ENCODE assay signal across 32 cellular contexts in genomic region chr9:28820741-28821140, GRCh38.
A peak's percentile ranks its signal among the peaks of the same experiment; 100 is the strongest.
DNase-seq lines count a peak whose midpoint lies in the region; ATAC-seq and TF ChIP-seq lines count a peak whose summit lies in the region.
"Had no signal": no experiment of that assay in that cellular context is flagged by ENCODE, and none has a peak within 500 bp of the region (broad histone marks: within the 10 kb centered on the region; RNA-seq: fewer than 3 reads in every experiment).

No MANE protein-coding gene starts in this region.

- H3K36me3 Mint-ChIP-seq in GM23338 (ENCODE audit: low read depth) (peaks cover 27% of the 10 kb centered on the region), endodermal cell (ENCODE audit: low read depth) (peaks cover 6% of the 10 kb centered on the region), neural crest cell (ENCODE audit: low read depth) (no peaks in the 10 kb centered on the region)
- no peaks in the 10 kb centered on the region for H3K36me3 Mint-ChIP-seq in CD4-positive, alpha-beta memory T cell
- H3K36me3 Mint-ChIP-seq: stimulated activated memory B cell treated with anti-CD40 and anti-IgM and Interleukin-4, amounts not matched to agents 10 μg/mL and 1 μg/mL and 100 μg/mL, for 72 hours had no signal

- H3K36me3 ChIP-seq in GM23338 (ENCODE audit: insufficient read depth) (0 out of 2 replicates have a peak, but pooled peaks cover 4% of the 10 kb centered on the region), endodermal cell (ENCODE audit: control insufficient read depth, insufficient read depth, low read length) (no peaks in the 10 kb centered on the region)
- no peaks in the 10 kb centered on the region for H3K36me3 ChIP-seq in CD4-positive, alpha-beta memory T cell (ENCODE audit: insufficient read depth, low read length)
- H3K36me3 ChIP-seq: BLaER1 treated with 17β-estradiol and CSF1 and Interleukin-3, amounts not matched to agents 10 nM and 100 nM; colonic mucosa; esophagus squamous epithelium; gastroesophageal sphincter; HAP-1; neutrophil; SJSA1 had no signal

- peak; percentile 45 to 54; a peak in 3 of 4 replicates for TF ChIP-seq CTCF in GM23338 (conservative IDR thresholded peaks at IDR 0.05; ENCODE audit: low read depth in 2 of 2)
- peak; percentile 58 for TF ChIP-seq CTCF in endodermal cell (conservative IDR thresholded peaks at IDR 0.05)
- no peak for TF ChIP-seq CTCF in neural crest cell (conservative IDR thresholded peaks at IDR 0.05)

- H3K9me3 Mint-ChIP-seq in GM23338 (peaks cover 14% of the 10 kb centered on the region; the same call in 2 of the 3 replicates), endodermal cell (peaks cover 10% of the 10 kb centered on the region), neural crest cell (peaks cover 2% of the 10 kb centered on the region)
- peaks cover 0 to 7% (median 2%) of the 10 kb centered on the region in 8 donors for H3K9me3 Mint-ChIP-seq in CD4-positive, alpha-beta memory T cell

- H3K9me3 ChIP-seq in endodermal cell (ENCODE audit: control insufficient read depth, low read length), result peaks cover 15% of the 10 kb centered on the region
- no peaks in the 10 kb centered on the region for H3K9me3 ChIP-seq in CD4-positive, alpha-beta memory T cell (ENCODE audit: control insufficient read depth in 1 of 2, low read length in 2 of 2)
- H3K9me3 ChIP-seq: BLaER1 treated with 17β-estradiol and CSF1 and Interleukin-3, amounts not matched to agents 10 nM and 100 nM; colonic mucosa; esophagus squamous epithelium; gastroesophageal sphincter; HAP-1; neutrophil; SJSA1 had no signal

- H3K27me3 Mint-ChIP-seq in GM23338 (ENCODE audit: insufficient read depth, low read depth, poor library complexity) (no peaks in the 10 kb centered on the region), endodermal cell (ENCODE audit: insufficient read depth) (no peaks in the 10 kb centered on the region), neural crest cell (ENCODE audit: low read depth) (no peaks in the 10 kb centered on the region)
- no peaks in the 10 kb centered on the region for H3K27me3 Mint-ChIP-seq in CD4-positive, alpha-beta memory T cell
- H3K27me3 Mint-ChIP-seq: stimulated activated memory B cell treated with anti-CD40 and anti-IgM and Interleukin-4, amounts not matched to agents 10 μg/mL and 1 μg/mL and 100 μg/mL, for 72 hours had no signal

- peaks cover 9% of the 10 kb centered on the region; the same call in 1 of the 2 replicates for H3K9me2 ChIP-seq in GM23338 (ENCODE audit: insufficient read depth)

- H4K20me1 ChIP-seq in GM23338 (replicated peaks; ENCODE audit: insufficient read depth), result no peaks in the 10 kb centered on the region
- H4K20me1 ChIP-seq: BLaER1 treated with 17β-estradiol and CSF1 and Interleukin-3, amounts not matched to agents 10 nM and 100 nM had no signal

- peaks cover 51% of the 10 kb centered on the region for H3K4me1 Mint-ChIP-seq in GM23338
- H3K4me1 Mint-ChIP-seq in endodermal cell, result peaks cover 59% of the 10 kb centered on the region
- peaks cover 15% of the 10 kb centered on the region for H3K4me1 Mint-ChIP-seq in neural crest cell
- no peaks in the 10 kb centered on the region for H3K4me1 Mint-ChIP-seq in CD4-positive, alpha-beta memory T cell
- H3K4me1 Mint-ChIP-seq: stimulated activated memory B cell treated with anti-CD40 and anti-IgM and Interleukin-4, amounts not matched to agents 10 μg/mL and 1 μg/mL and 100 μg/mL, for 72 hours had no signal

- H3K79me2 ChIP-seq in GM23338 (replicated peaks; ENCODE audit: insufficient read depth), result no peaks in the 10 kb centered on the region

- no peaks in the 10 kb centered on the region for H3F3A ChIP-seq in GM23338 (replicated peaks; ENCODE audit: low read depth)

- H3K27ac Mint-ChIP-seq in GM23338 (peak overlapping the region; percentile 13; the same call in 1 of the 2 replicates), endodermal cell (no peak overlapping the region), neural crest cell (ENCODE audit: unreplicated experiment) (peak overlapping the region; percentile 46)
- H3K27ac Mint-ChIP-seq in CD4-positive, alpha-beta memory T cell, result no peak overlapping the region
- H3K27ac Mint-ChIP-seq: stimulated activated memory B cell treated with anti-CD40 and anti-IgM and Interleukin-4, amounts not matched to agents 10 μg/mL and 1 μg/mL and 100 μg/mL, for 72 hours had no signal

- DNase-seq in GM23338 (ENCODE audit: low spot score), result peak; percentile 58
- peak; percentile 21 for DNase-seq in NCI-H69 (lab: John Stamatoyannopoulos, UW)
- DNase-seq in endodermal cell, result peak; percentile 71
- no peak for DNase-seq in neural crest cell (ENCODE audit: low read depth, low spot score)
- DNase-seq in CD4-positive, alpha-beta memory T cell, result no peak
- no peak for DNase-seq in activated CD4-positive, alpha-beta T cell treated with anti-CD3 and anti-CD28 coated beads for 1 hour
- no peak for DNase-seq in NCI-H1694 treated with DMSO at 0.1 percent for 48 hours (lab: John Stamatoyannopoulos, UW)
- DNase-seq: ACHN; activated naive CD4-positive, alpha-beta T cell treated with anti-CD3 and anti-CD28 coated beads, Interleukin-2, amount 50 U/mL, for 16 hours; colonic mucosa; effector memory CD4-positive, alpha-beta T cell; EL; esophagus squamous epithelium; hippocampal formation; IMR-90; kidney glomerular epithelial cell; NCI-H1105 treated with DMSO at 0.1 percent for 48 hours; NCI-H2107; NCI-H524; NK-92 treated with Interleukin-12 subunit alpha and Interleukin-12 subunit beta, amount 100 ng/mL, for 24 hours; small intestine; stimulated activated CD4-positive, alpha-beta T cell treated with anti-CD3 and anti-CD28 coated beads, Interleukin-2, amount 100 ng/mL, for 24 hours; T-helper 2 cell had no signal

- ATAC-seq in GM23338 (peak; percentile 91), HG03025 (IDR thresholded peaks at IDR 0.05; ENCODE audit: low FRiP score, unreplicated experiment) (no peak)
- ATAC-seq: gastroesophageal sphincter; stimulated activated memory B cell treated with anti-CD40 and anti-IgM and Interleukin-4, amounts not matched to agents 10 μg/mL and 1 μg/mL and 100 μg/mL, for 72 hours had no signal

- H3K4me2 ChIP-seq in GM23338, result peak overlapping the region; percentile 12
- H3K4me2 ChIP-seq: BLaER1 treated with 17β-estradiol and CSF1 and Interleukin-3, amounts not matched to agents 10 nM and 100 nM had no signal

- H3K27me3 ChIP-seq in GM23338 (ENCODE audit: insufficient read depth) (no peaks in the 10 kb centered on the region), endodermal cell (ENCODE audit: control insufficient read depth, insufficient read depth, low read length, poor library complexity, severe bottlenecking) (no peaks in the 10 kb centered on the region)
- H3K27me3 ChIP-seq in CD4-positive, alpha-beta memory T cell (ENCODE audit: insufficient read depth, low read length), result no peaks in the 10 kb centered on the region
- H3K27me3 ChIP-seq: BLaER1 treated with 17β-estradiol and CSF1 and Interleukin-3, amounts not matched to agents 10 nM and 100 nM; colonic mucosa; esophagus squamous epithelium; gastroesophageal sphincter; neutrophil; SJSA1 had no signal

- CTCF ChIA-PET in CD4-positive, alpha-beta memory T cell (lab: Charles Lee; ENCODE audit: partially characterized antibody), result no interaction called here

- H3K4me3 ChIP-seq in GM23338, result no peak overlapping the region
- H3K4me3 ChIP-seq in endodermal cell (ENCODE audit: low read length), result no peak overlapping the region
- no peak overlapping the region for H3K4me3 ChIP-seq in CD4-positive, alpha-beta memory T cell (ENCODE audit: low read length in 2 of 2)
- H3K4me3 ChIP-seq: BLaER1 treated with 17β-estradiol and CSF1 and Interleukin-3, amounts not matched to agents 10 nM and 100 nM; colonic mucosa; esophagus squamous epithelium; gastroesophageal sphincter; HAP-1; lung; SJSA1 had no signal

- H3K4me1 ChIP-seq in GM23338 (ENCODE audit: insufficient read depth), result peaks cover 43% of the 10 kb centered on the region
- H3K4me1 ChIP-seq in endodermal cell (ENCODE audit: control insufficient read depth, insufficient read depth, low read length), result peaks cover 6% of the 10 kb centered on the region
- H3K4me1 ChIP-seq in CD4-positive, alpha-beta memory T cell (ENCODE audit: insufficient read depth, low read length), result no peaks in the 10 kb centered on the region
- H3K4me1 ChIP-seq: BLaER1 treated with 17β-estradiol and CSF1 and Interleukin-3, amounts not matched to agents 10 nM and 100 nM; colonic mucosa; esophagus squamous epithelium; gastroesophageal sphincter; HAP-1; SJSA1 had no signal

- intact Hi-C loops in CD4-positive, alpha-beta memory T cell (cut with micrococcal nuclease), result no loop called here

- WGBS in endodermal cell (ENCODE audit: insufficient coverage in 1 of 2, insufficient read length in 1 of 2), 2 experiments, result 40 to 60% methylated on average over 2 of the region's 2 CpGs

- no peak overlapping the region for H2AFZ ChIP-seq in GM23338

- POLR2A ChIA-PET in CD4-positive, alpha-beta memory T cell (lab: Charles Lee; ENCODE audit: partially characterized antibody), result no interaction called here

- H3K4me3 Mint-ChIP-seq in GM23338, result no peak overlapping the region
- no peak overlapping the region for H3K4me3 Mint-ChIP-seq in endodermal cell
- H3K4me3 Mint-ChIP-seq in neural crest cell, result no peak overlapping the region
- H3K4me3 Mint-ChIP-seq in CD4-positive, alpha-beta memory T cell, result no peak overlapping the region
- H3K4me3 Mint-ChIP-seq: stimulated activated memory B cell treated with anti-CD40 and anti-IgM and Interleukin-4, amounts not matched to agents 10 μg/mL and 1 μg/mL and 100 μg/mL, for 72 hours had no signal

- H3K27ac ChIP-seq in GM23338 (ENCODE audit: low read depth), result peak overlapping the region; percentile 47
- no peak overlapping the region for H3K27ac ChIP-seq in endodermal cell (ENCODE audit: low read depth, low read length)
- no peak overlapping the region for H3K27ac ChIP-seq in CD4-positive, alpha-beta memory T cell (ENCODE audit: low read depth, low read length)
- H3K27ac ChIP-seq: BLaER1 treated with 17β-estradiol and CSF1 and Interleukin-3, amounts not matched to agents 10 nM and 100 nM; colonic mucosa; esophagus squamous epithelium; gastroesophageal sphincter; neutrophil; SJSA1; VCaP had no signal

- no peak overlapping the region for H3K9ac ChIP-seq in endodermal cell (ENCODE audit: extremely low read depth, low read length, poor library complexity, severe bottlenecking)
- H3K9ac ChIP-seq: BLaER1 treated with 17β-estradiol and CSF1 and Interleukin-3, amounts not matched to agents 10 nM and 100 nM had no signal

Comparison
In these comparisons a context has a peak if more than half of its experiments do, and no peak if none do; other contexts are left out.
1. DNase-seq: peak in GM23338 (single experiment), NCI-H69 (single experiment) and endodermal cell (single experiment); none in neural crest cell (single experiment), CD4-positive, alpha-beta memory T cell (0 of 5), activated CD4-positive, alpha-beta T cell treated with anti-CD3 and anti-CD28 coated beads for 1 hour (single experiment) and NCI-H1694 treated with DMSO at 0.1 percent for 48 hours (single experiment).
2. H3K27ac Mint-ChIP-seq: peak in GM23338 (single experiment) and neural crest cell (single experiment); none in endodermal cell (single experiment) and CD4-positive, alpha-beta memory T cell (0 of 7).